In the genomic region with DNA sequence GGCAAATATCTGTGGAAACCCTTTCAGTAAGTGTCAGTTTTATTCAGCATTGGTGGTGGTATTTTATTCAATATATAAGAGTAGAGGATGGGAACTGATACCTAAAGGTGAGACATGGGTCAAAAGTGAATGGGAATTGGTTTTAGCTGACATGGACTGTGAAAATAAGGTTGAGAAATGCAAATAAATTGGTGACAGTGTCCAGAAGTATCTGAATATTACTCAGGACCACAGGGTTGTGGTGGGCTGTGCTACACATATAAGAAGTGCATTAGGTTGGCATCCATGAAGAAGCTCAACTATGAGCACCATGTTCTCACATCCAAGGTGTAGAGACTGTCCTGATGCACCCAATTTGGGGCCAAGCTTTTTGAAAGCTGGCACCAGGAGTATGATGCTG, we compare ENCODE assay signal across 19 cellular contexts. TPM values are rescaled to one million over a fixed set of nuclear protein-coding genes. Genes with fewer than 3 reads are reported as not detected.
DNase-seq lines count a peak whose midpoint lies in the region; ATAC-seq, FAIRE-seq and TF ChIP-seq lines count a peak whose summit lies in the region.
"Had no signal": no experiment of that assay in that cellular context is flagged by ENCODE, and none has a peak within 500 bp of the region (broad histone marks: within the 10 kb centered on the region; RNA-seq: fewer than 3 reads in every experiment).

No MANE protein-coding gene starts in this region.

- H3K23me2 ChIP-seq in H9 (ENCODE audit: insufficient read length, low read depth, low read length, poor library complexity, severe bottlenecking), result no peaks in the 10 kb centered on the region

- no peak overlapping the region for H4K91ac ChIP-seq in H9 (ENCODE audit: insufficient read length, low read depth, low read length)

- no peak overlapping the region for H3K23ac ChIP-seq in H9 (ENCODE audit: insufficient read length, low read depth, low read length)

- in situ Hi-C loops in GM12878 (cut with MboI), result no loop called here

- H3K56ac ChIP-seq in H9 (ENCODE audit: insufficient read length, low read depth, low read length), result no peak overlapping the region

- H3K27me3 ChIP-seq in GM12878 (replicated peaks in 1 of 2; ENCODE audit: control insufficient read depth in 2 of 2, insufficient read depth in 2 of 2, low read length in 1 of 2), result no peaks in the 10 kb centered on the region
- H3K27me3 ChIP-seq in H9 (ENCODE audit: insufficient read depth, low read length), result no peaks in the 10 kb centered on the region

- RAD21 ChIA-PET in GM12878 (lab: Charles Lee; ENCODE audit: unreplicated experiment), result interaction anchor here (0.6 kb wide), 1 partner anchor 522 kb away, joined by 4 read pairs; no protein-coding TSS in a partner anchor

- no peak for TF ChIP-seq EP300 in GM12878 (IDR thresholded peaks at IDR 0.05; ENCODE audit: borderline replicate concordance in 1 of 2, control insufficient read depth in 1 of 2, low read depth in 2 of 2, low read length in 2 of 2)

- H3K4me1 Mint-ChIP-seq in H9 (no peaks in the 10 kb centered on the region), T-helper 17 cell (no peaks in the 10 kb centered on the region)

- H2BK120ac ChIP-seq in H9 (ENCODE audit: low read depth, low read length, poor library complexity, severe bottlenecking), result no peak overlapping the region

- no peak overlapping the region for H3K4ac ChIP-seq in H9 (ENCODE audit: low read depth, low read length)

- no peak overlapping the region for H3K27ac Mint-ChIP-seq in H9
- no peak overlapping the region for H3K27ac Mint-ChIP-seq in T-helper 17 cell
- H3K27ac Mint-ChIP-seq: CD8-positive, alpha-beta memory T cell had no signal

- peaks cover 40 to 48% of the 10 kb centered on the region in 2 experiments for H3K9me3 Mint-ChIP-seq in H9
- H3K9me3 Mint-ChIP-seq: CD8-positive, alpha-beta memory T cell had no signal

- no peak overlapping the region for H4K5ac ChIP-seq in H9 (ENCODE audit: insufficient read length, low read depth, low read length)

- H3K79me2 ChIP-seq in GM12878 (ENCODE audit: control insufficient read depth, insufficient read depth, low read length), result no peaks in the 10 kb centered on the region
- H3K79me2 ChIP-seq in H9 (ENCODE audit: insufficient read depth, low read length), result no peaks in the 10 kb centered on the region

- CTCF ChIA-PET in GM12878 (lab: Yijun Ruan, JAX), result no interaction called here

- no peak overlapping the region for H3K4me3 ChIP-seq in GM12878
- H3K4me3 ChIP-seq: BLaER1 had no signal

- BruUV-seq in GM12878 (replicated peaks; lab: Mats Ljungman, UMichigan), result no TSS peak

- H4K8ac ChIP-seq in H9 (replicated peaks; ENCODE audit: insufficient read length, low read depth, low read length), result no peak overlapping the region

- no peak overlapping the region for H2BK15ac ChIP-seq in H9 (ENCODE audit: low read depth, low read length)

- ATAC-seq in GM18867 (IDR thresholded peaks at IDR 0.05; ENCODE audit: unreplicated experiment), result peak; percentile 70
- peak; percentile 47 for ATAC-seq in GM21367 (IDR thresholded peaks at IDR 0.05; ENCODE audit: unreplicated experiment)
- peak; percentile 47 for ATAC-seq in HG02938 (IDR thresholded peaks at IDR 0.05; ENCODE audit: unreplicated experiment)
- ATAC-seq in GM12878, result peak; percentile 65
- no peak for ATAC-seq in T-helper 17 cell
- ATAC-seq: HCT116, HepG2 had no signal

- H3K36me3 Mint-ChIP-seq in H9 (ENCODE audit: insufficient read depth in 1 of 3, low read depth in 3 of 3) (peaks cover 9 to 30% (median 18%) of the 10 kb centered on the region in 3 experiments; a peak in 6 of 7 replicates), T-helper 17 cell (ENCODE audit: low read depth) (peaks cover 5% of the 10 kb centered on the region)

- SMC1A ChIA-PET in GM12878 (lab: Charles Lee; ENCODE audit: uncharacterized antibody, unreplicated experiment), result no interaction called here

- FAIRE-seq in GM12878 (lab: Jason Lieb, UNC), result no peak
- FAIRE-seq: HepG2, HTR-8/SVneo had no signal

- intact Hi-C loops in GM12878 (cut with micrococcal nuclease; ENCODE audit: unreplicated experiment), result no loop called here

- H2BK12ac ChIP-seq in H9 (ENCODE audit: insufficient read length, low read depth, low read length), result no peak overlapping the region

- no peaks in the 10 kb centered on the region for H4K20me1 ChIP-seq in GM12878 (ENCODE audit: control insufficient read depth, insufficient read depth)
- H4K20me1 ChIP-seq in H9 (ENCODE audit: control insufficient read depth, insufficient read depth, insufficient read length), result no peaks in the 10 kb centered on the region
- H4K20me1 ChIP-seq: BLaER1 had no signal

- TF ChIP-seq RAD21 in GM12878 (IDR thresholded peaks at IDR 0.05; ENCODE audit: insufficient read depth, low read depth, low read length), result no peak

- H3K27ac ChIP-seq in GM12878 (ENCODE audit: control insufficient read depth, insufficient read depth) (no peak overlapping the region), H9 (ENCODE audit: insufficient read length, low read depth, low read length) (no peak overlapping the region)
- H3K27ac ChIP-seq: BLaER1, KMS-11 had no signal

- H3K4me2 ChIP-seq in GM12878 (ENCODE audit: control insufficient read depth, insufficient read depth) (0 out of 2 replicates have a peak overlapping the region, but pooled peaks have one; percentile 7), H9 (ENCODE audit: insufficient read depth, insufficient read length, low read length) (no peak overlapping the region)
- H3K4me2 ChIP-seq: BLaER1, KMS-11 had no signal

- no peak for DNase-seq in GM12878 (ENCODE audit: low read depth, low spot score)
- no peak for DNase-seq in 8988T
- no peak for DNase-seq in GM20000 (ENCODE audit: low spot score)
- no peak for DNase-seq in H9
- DNase-seq in T-helper 17 cell, result no peak
- DNase-seq: CD8-positive, alpha-beta memory T cell; DMS53; GF-D8 had no signal

- H3K18ac ChIP-seq in H9 (ENCODE audit: insufficient read length, low read depth, low read length), result no peak overlapping the region

- H3K4me3 Mint-ChIP-seq in H9, result no peak overlapping the region
- no peak overlapping the region for H3K4me3 Mint-ChIP-seq in T-helper 17 cell
- H3K4me3 Mint-ChIP-seq: CD8-positive, alpha-beta memory T cell had no signal

- no peak overlapping the region for H2BK20ac ChIP-seq in H9 (ENCODE audit: low read depth, low read length, poor library complexity, severe bottlenecking)

- H3T11ph ChIP-seq in H9 (ENCODE audit: low read length), result no peak overlapping the region

- H3K27me3 Mint-ChIP-seq in H9 (ENCODE audit: low read depth) (no peaks in the 10 kb centered on the region), T-helper 17 cell (no peaks in the 10 kb centered on the region)

- POLR2A ChIA-PET in GM12878 (lab: Charles Lee), result no interaction called here

- H2AK5ac ChIP-seq in H9 (ENCODE audit: insufficient read length, low read length), result no peak overlapping the region

- H3K9me3 ChIP-seq in GM12878 (replicated peaks; ENCODE audit: control insufficient read depth, insufficient read depth, low read length), result no peaks in the 10 kb centered on the region
- H3K9me3 ChIP-seq in H9 (ENCODE audit: control insufficient read depth, low read depth, low read length), result peaks cover 21% of the 10 kb centered on the region
- no peaks in the 10 kb centered on the region for H3K9me3 ChIP-seq in T-helper 17 cell (ENCODE audit: control insufficient read depth, low read length, poor library complexity, severe bottlenecking)
- H3K9me3 ChIP-seq: BLaER1 had no signal

- no peak overlapping the region for H3K14ac ChIP-seq in H9 (ENCODE audit: insufficient read depth, low read length)

- H3K36me3 ChIP-seq in GM12878 (ENCODE audit: control insufficient read depth in 2 of 2, insufficient read depth in 2 of 2, low read length in 1 of 2), result no peaks in the 10 kb centered on the region

- H3K4me1 ChIP-seq in GM12878 (ENCODE audit: control insufficient read depth, insufficient read depth, low read length) (peaks cover 4% of the 10 kb centered on the region; the same call in 1 of the 2 replicates), H9 (ENCODE audit: insufficient read depth, low read length) (no peaks in the 10 kb centered on the region)
- H3K4me1 ChIP-seq: BLaER1 had no signal

- H3K9ac ChIP-seq in GM12878 (ENCODE audit: control insufficient read depth, insufficient read depth, low read length), result no peak overlapping the region
- no peak overlapping the region for H3K9ac ChIP-seq in H9 (ENCODE audit: extremely low read depth, insufficient read length, low read length)
- H3K9ac ChIP-seq: BLaER1, KMS-11 had no signal

- TF ChIP-seq CTCF in GM12878 (IDR thresholded peaks at IDR 0.05 in 2 of 3, conservative IDR thresholded peaks at IDR 0.05 in 1 of 3; ENCODE audit: control insufficient read depth in 2 of 3, extremely low read depth in 1 of 3, insufficient read depth in 1 of 3, low read depth in 3 of 3, low read length in 3 of 3) (no peak), GM20000 (IDR thresholded peaks at IDR 0.05; ENCODE audit: extremely low read depth, missing control alignments) (no peak), H9 (conservative IDR thresholded peaks at IDR 0.05) (no peak)

- no peak overlapping the region for H2AFZ ChIP-seq in GM12878 (ENCODE audit: control insufficient read depth, low read depth, low read length)
- no peak overlapping the region for H2AFZ ChIP-seq in H9 (ENCODE audit: low read length)

- H2BK5ac ChIP-seq in H9 (ENCODE audit: insufficient read length, low read length), result no peak overlapping the region

- H3K79me1 ChIP-seq in H9 (ENCODE audit: insufficient read depth, low read depth, low read length, poor library complexity, severe bottlenecking), result no peaks in the 10 kb centered on the region

- TF ChIP-seq POLR2A in GM12878 (IDR thresholded peaks at IDR 0.05; ENCODE audit: low read depth, low read length), result no peak

RNA-seq across cellular contexts. Expression of a gene that starts 9.7 kb away (rescaled TPM):
- total RNA-seq in GM12878 (2013; cell fraction: nucleolus; rRNA removed), result 21.4 and 23.4 TPM in 2 replicates
- total RNA-seq in GM12878 (2014; rRNA removed) (2.4 and 3.4 TPM in 2 replicates), GM12878 (2014; rRNA removed; fragmentation: Illumina TruSeq; extraction: Trizol) (3.1 and 3.2 TPM in 2 replicates), GM12878 (2021) (1.8 and 2.2 TPM in 2 replicates), H9 (2021) (5.5 and 6.0 TPM in 2 replicates), T-helper 17 cell (1 to 10 TPM; 2.7 to 2.9 TPM)
- polyA plus RNA-seq in GM12878 (2011; ENCODE audit: low read depth), result 0.49 TPM
- polyA plus RNA-seq in GM12878 (2011; rRNA removed) (4.4 and 6.6 TPM in 2 replicates), GM12878 (2014; fragmentation: Illumina TruSeq; extraction: Trizol) (3.2 and 4.5 TPM in 2 replicates), GM12878 (2014; fragmentation: Nextera tagmentation; extraction: Ambion mirVana) (1 to 10 TPM; 1.0 to 1.1 TPM), GM12878 (2014; rRNA removed) (1.7 and 3.0 TPM in 2 replicates), GM12878 (2016; fragmentation: Nextera tagmentation; extraction: Ambion mirVana) (1 to 10 TPM; 2.4 to 3.3 TPM)
- 1.4 and 1.5 TPM in 2 replicates for polyA plus RNA-seq in GM12878 (2011; cell fraction: cytosol; rRNA removed)
- 6.5 and 9.2 TPM in 2 replicates for polyA plus RNA-seq in GM12878 (2011; cell fraction: nucleus; rRNA removed)
- polyA plus RNA-seq in GM12878 (2012), result 0.99 and 1.9 TPM in 2 replicates
- polyA minus RNA-seq in GM12878 (2011; rRNA and poly(A)+ RNA removed), result 3.1 and 3.3 TPM in 2 replicates
- polyA minus RNA-seq in GM12878 (2011; cell fraction: cytosol; rRNA and poly(A)+ RNA removed), result 0.67 and 1.1 TPM in 2 replicates
- 4.8 and 5.0 TPM in 2 replicates for polyA minus RNA-seq in GM12878 (2011; cell fraction: nucleus; rRNA and poly(A)+ RNA removed)

RNA-seq across cellular contexts. Expression of a gene that starts 10.4 kb away (rescaled TPM):
- 26.9 and 29.3 TPM in 2 replicates for total RNA-seq in GM12878 (2013; cell fraction: nucleolus; rRNA removed)
- total RNA-seq in GM12878 (2014; rRNA removed) (3.9 and 4.1 TPM in 2 replicates), GM12878 (2014; rRNA removed; fragmentation: Illumina TruSeq; extraction: Trizol) (4.7 and 5.0 TPM in 2 replicates), GM12878 (2021) (3.7 and 4.0 TPM in 2 replicates), H9 (2021) (10.0 and 10.5 TPM in 2 replicates), T-helper 17 cell (1 to 10 TPM; 9.4 to 9.6 TPM)
- 2.5 TPM for polyA plus RNA-seq in GM12878 (2011; ENCODE audit: low read depth)
- polyA plus RNA-seq in GM12878 (2011; rRNA removed) (12.3 and 18.1 TPM in 2 replicates), GM12878 (2014; fragmentation: Illumina TruSeq; extraction: Trizol) (5.0 and 6.7 TPM in 2 replicates), GM12878 (2014; fragmentation: Nextera tagmentation; extraction: Ambion mirVana) (1 to 10 TPM; 1.7 to 3.0 TPM), GM12878 (2014; rRNA removed) (3.9 and 4.5 TPM in 2 replicates), GM12878 (2016; fragmentation: Nextera tagmentation; extraction: Ambion mirVana) (1 to 10 TPM; 4.4 to 4.7 TPM)
- 4.2 and 4.3 TPM in 2 replicates for polyA plus RNA-seq in GM12878 (2011; cell fraction: cytosol; rRNA removed)
- 26.1 and 27.4 TPM in 2 replicates for polyA plus RNA-seq in GM12878 (2011; cell fraction: nucleus; rRNA removed)
- polyA plus RNA-seq in GM12878 (2012), result 3.6 and 3.9 TPM in 2 replicates
- 8.6 and 9.2 TPM in 2 replicates for polyA minus RNA-seq in GM12878 (2011; rRNA and poly(A)+ RNA removed)
- polyA minus RNA-seq in GM12878 (2011; cell fraction: cytosol; rRNA and poly(A)+ RNA removed), result 1.6 and 2.8 TPM in 2 replicates
- 18.1 and 21.6 TPM in 2 replicates for polyA minus RNA-seq in GM12878 (2011; cell fraction: nucleus; rRNA and poly(A)+ RNA removed)

RNA-seq across cellular contexts. Expression of a gene that starts 45.0 kb away (rescaled TPM):
- not detected in 2 replicates for total RNA-seq in GM12878 (2013; cell fraction: nucleolus; rRNA removed)
- total RNA-seq in GM12878 (2014; rRNA removed), result not detected in 2 replicates
- total RNA-seq in GM12878 (2014; rRNA removed; fragmentation: Illumina TruSeq; extraction: Trizol), result not detected in 2 replicates
- not detected in 2 replicates for total RNA-seq in GM12878 (2021)
- polyA plus RNA-seq in GM12878 (2011; ENCODE audit: low read depth), result not detected
- polyA plus RNA-seq in GM12878 (2011; rRNA removed), result not detected in 2 replicates
- polyA plus RNA-seq in GM12878 (2011; cell fraction: cytosol; rRNA removed), result not detected in 2 replicates
- polyA plus RNA-seq in GM12878 (2011; cell fraction: nucleus; rRNA removed), result not detected in 2 replicates
- polyA plus RNA-seq in GM12878 (2012), result not detected in 2 replicates
- not detected in 2 replicates for polyA plus RNA-seq in GM12878 (2014; fragmentation: Illumina TruSeq; extraction: Trizol)
- polyA plus RNA-seq in GM12878 (2014; fragmentation: Nextera tagmentation; extraction: Ambion mirVana), result not detected
- polyA plus RNA-seq in GM12878 (2014; rRNA removed), result not detected in 2 replicates
- polyA plus RNA-seq in GM12878 (2016; fragmentation: Nextera tagmentation; extraction: Ambion mirVana), result not detected
- not detected in 2 replicates for polyA minus RNA-seq in GM12878 (2011; rRNA and poly(A)+ RNA removed)
- polyA minus RNA-seq in GM12878 (2011; cell fraction: cytosol; rRNA and poly(A)+ RNA removed), result not detected in 2 replicates
- not detected in 2 replicates for polyA minus RNA-seq in GM12878 (2011; cell fraction: nucleus; rRNA and poly(A)+ RNA removed)
- total RNA-seq in H9 (2021), result not detected in 2 replicates
- not detected for total RNA-seq in T-helper 17 cell
- total RNA-seq: A673; CD8-positive, alpha-beta memory T cell; H4; HepG2; MCF 10A had no signal
- polyA plus RNA-seq: CD8-positive, alpha-beta memory T cell; HepG2 had no signal
